ENCODE assay signal across 17 cellular contexts in the genomic region with DNA sequence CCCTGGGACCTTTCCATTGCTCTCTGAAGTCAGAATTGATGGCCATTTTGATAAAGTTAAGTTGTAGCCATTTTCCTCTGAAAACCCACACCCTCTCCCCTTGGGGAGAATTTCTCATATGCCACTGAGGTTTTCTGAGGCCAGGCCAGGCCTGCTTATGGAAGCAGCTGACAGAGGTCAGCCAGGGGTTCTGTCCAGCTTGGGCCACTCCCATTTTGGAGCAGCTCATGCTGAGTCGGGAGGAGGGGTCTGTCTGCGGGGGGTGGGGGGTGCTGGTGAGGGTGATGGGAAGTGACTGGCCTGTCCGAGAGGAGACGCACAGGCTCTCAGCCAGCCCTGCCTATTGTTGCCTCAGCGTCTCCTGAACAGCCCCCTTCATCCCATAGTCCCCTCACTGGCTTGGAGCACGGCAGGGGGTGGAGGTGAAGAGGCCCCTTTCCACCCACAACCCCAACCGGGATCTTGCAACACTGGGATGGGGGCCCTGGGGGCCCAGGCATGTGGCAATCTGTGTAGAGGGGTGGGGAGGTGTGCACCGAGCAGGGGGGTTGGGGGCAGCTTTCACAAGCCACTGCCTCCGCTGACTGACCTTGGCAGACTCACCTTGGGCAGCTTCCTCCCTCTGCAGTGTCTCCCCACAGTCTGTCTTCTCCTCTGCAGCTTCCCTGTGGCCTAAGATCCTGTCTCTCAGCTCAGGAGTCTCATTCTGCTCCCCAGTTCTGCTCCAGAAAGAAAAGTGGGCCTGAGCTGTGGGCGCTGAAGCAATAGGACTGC. TPM values are rescaled to one million over a fixed set of nuclear protein-coding genes. Genes with fewer than 3 reads are reported as not detected.
DNase-seq lines count a peak whose midpoint lies in the region; ATAC-seq and TF ChIP-seq lines count a peak whose summit lies in the region.
"Had no signal": no experiment of that assay in that cellular context is flagged by ENCODE, and none has a peak within 500 bp of the region (broad histone marks: within the 10 kb centered on the region; RNA-seq: fewer than 3 reads in every experiment).

No MANE protein-coding gene starts in this region.

- H4K20me1 ChIP-seq in BLaER1 treated with 17β-estradiol and CSF1 and Interleukin-3, amounts not matched to agents 10 nM and 100 nM = no peaks in the 10 kb centered on the region

- H3K9me3 Mint-ChIP-seq in T-cell = no peaks in the 10 kb centered on the region
- H3K9me3 Mint-ChIP-seq in activated CD4-positive, alpha-beta T cell treated with anti-CD3 and anti-CD28 coated beads, Interleukin-2, amount 10 ng/mL, durations not matched to agents 7 days and 5 days = no peaks in the 10 kb centered on the region
- H3K9me3 Mint-ChIP-seq: activated CD4-positive, alpha-beta memory T cell treated with anti-CD3 and anti-CD28 coated beads, Interleukin-2, amount 10 ng/mL, durations not matched to agents 7 days and 5 days had no signal

- DNase-seq in LHCN-M2 (ENCODE audit: low read depth) (peak; percentile 66), astrocyte of the hippocampus (ENCODE audit: low read depth, low spot score) (peak; percentile 27), mesenteric fat pad (ENCODE audit: low spot score) (peak; percentile 78), DMS153 (lab: John Stamatoyannopoulos, UW) (no peak), T-cell (no peak), erythroblast (lab: John Stamatoyannopoulos, UW) (no peak)
- no peak for DNase-seq in activated CD4-positive, alpha-beta T cell treated with anti-CD3 and anti-CD28 coated beads, Interleukin-2, amount 10 ng/mL, durations not matched to agents 7 days and 5 days
- DNase-seq: activated CD4-positive, alpha-beta memory T cell treated with anti-CD3 and anti-CD28 coated beads, Interleukin-2, amount 10 ng/mL, durations not matched to agents 7 days and 5 days; cerebellar nuclear complex; DMS79; NCI-H1105 treated with DMSO at 0.1 percent for 48 hours; NCI-H446 treated with DMSO at 0.1 percent for 48 hours; stimulated activated naive CD8-positive, alpha-beta T cell treated with anti-CD3 and anti-CD28 coated beads, Interleukin-15, Interleukin-2, amounts not matched to agents 100 U/mL and 50 U/mL, for 24 hours; T-helper 9 cell had no signal

- POLR2A ChIA-PET in T-cell (lab: Charles Lee) = interaction anchor here in 1 of 2 donors (0.6 kb wide), 2 partner anchors 31 to 71 kb away, joined by 3 to 6 read pairs; no protein-coding TSS in a partner anchor
- POLR2A ChIA-PET in activated CD4-positive, alpha-beta T cell treated with anti-CD3 and anti-CD28 coated beads, Interleukin-2, amount 10 ng/mL, durations not matched to agents 7 days and 5 days (lab: Charles Lee) = no interaction called here

- no peaks in the 10 kb centered on the region for H3K36me3 Mint-ChIP-seq in T-cell
- H3K36me3 Mint-ChIP-seq in activated CD4-positive, alpha-beta T cell treated with anti-CD3 and anti-CD28 coated beads, Interleukin-2, amount 10 ng/mL, durations not matched to agents 7 days and 5 days (ENCODE audit: low read depth) = no peaks in the 10 kb centered on the region

- peaks cover 0 to 11% of the 10 kb centered on the region in 2 donors for H3K27me3 Mint-ChIP-seq in T-cell
- no peaks in the 10 kb centered on the region for H3K27me3 Mint-ChIP-seq in activated CD4-positive, alpha-beta T cell treated with anti-CD3 and anti-CD28 coated beads, Interleukin-2, amount 10 ng/mL, durations not matched to agents 7 days and 5 days

- CTCF ChIA-PET in T-cell (lab: Charles Lee) = interaction anchor here in 1 of 2 donors (1.8 kb wide), 1 partner anchor 36 kb away, joined by 8 read pairs; no protein-coding TSS in a partner anchor
- CTCF ChIA-PET in activated CD4-positive, alpha-beta T cell treated with anti-CD3 and anti-CD28 coated beads, Interleukin-2, amount 10 ng/mL, durations not matched to agents 7 days and 5 days (lab: Charles Lee) = interaction anchor here (0.6 to 5.5 kb wide), 4 partner anchors 7 to 188 kb away, joined by 3 to 31 read pairs (median 4); no protein-coding TSS in a partner anchor

- ATAC-seq in T-cell (replicated peaks in 1 of 4) = no peak
- ATAC-seq: GM12878; stimulated activated naive CD8-positive, alpha-beta T cell treated with anti-CD3 and anti-CD28 coated beads, Interleukin-15, Interleukin-2, amounts not matched to agents 100 U/mL and 50 U/mL, for 24 hours had no signal

- H3K9ac ChIP-seq in BLaER1 treated with 17β-estradiol and CSF1 and Interleukin-3, amounts not matched to agents 10 nM and 100 nM = peak overlapping the region in 2 of 11 experiments; percentile 15 to 18; a peak in 1 of 22 replicates

- H3K27ac Mint-ChIP-seq in T-cell = no peak overlapping the region
- no peak overlapping the region for H3K27ac Mint-ChIP-seq in activated CD4-positive, alpha-beta T cell treated with anti-CD3 and anti-CD28 coated beads, Interleukin-2, amount 10 ng/mL, durations not matched to agents 7 days and 5 days
- H3K27ac Mint-ChIP-seq: activated CD4-positive, alpha-beta memory T cell treated with anti-CD3 and anti-CD28 coated beads, Interleukin-2, amount 10 ng/mL, durations not matched to agents 7 days and 5 days had no signal

- no peaks in the 10 kb centered on the region for H3K27me3 ChIP-seq in BLaER1 treated with 17β-estradiol and CSF1 and Interleukin-3, amounts not matched to agents 10 nM and 100 nM

- peak overlapping the region in 4 of 11 experiments; percentile 3 to 56 (median 16); a peak in 4 of 22 replicates for H3K27ac ChIP-seq in BLaER1 treated with 17β-estradiol and CSF1 and Interleukin-3, amounts not matched to agents 10 nM and 100 nM

- H3K4me1 Mint-ChIP-seq in T-cell = peaks cover 28 to 31% (median 30%) of the 10 kb centered on the region in 3 donors
- peaks cover 14% of the 10 kb centered on the region for H3K4me1 Mint-ChIP-seq in activated CD4-positive, alpha-beta T cell treated with anti-CD3 and anti-CD28 coated beads, Interleukin-2, amount 10 ng/mL, durations not matched to agents 7 days and 5 days

- no peaks in the 10 kb centered on the region for H3K36me3 ChIP-seq in BLaER1 treated with 17β-estradiol and CSF1 and Interleukin-3, amounts not matched to agents 10 nM and 100 nM

- H3K4me1 ChIP-seq in BLaER1 treated with 17β-estradiol and CSF1 and Interleukin-3, amounts not matched to agents 10 nM and 100 nM = peaks cover 27 to 63% (median 45%) of the 10 kb centered on the region in 10 experiments

- H3K9me3 ChIP-seq in BLaER1 treated with 17β-estradiol and CSF1 and Interleukin-3, amounts not matched to agents 10 nM and 100 nM (replicated peaks in 1 of 11) = peaks cover 0 to 6% (median 5%) of the 10 kb centered on the region in 11 experiments; a peak in 15 of 22 replicates

- peak overlapping the region in 7 of 11 experiments; percentile 8 to 95 (median 70); a peak in 9 of 22 replicates for H3K4me2 ChIP-seq in BLaER1 treated with 17β-estradiol and CSF1 and Interleukin-3, amounts not matched to agents 10 nM and 100 nM

- no peak for TF ChIP-seq POLR2A in erythroblast (IDR thresholded peaks at IDR 0.05; ENCODE audit: low read length)

- H3K4me3 Mint-ChIP-seq in T-cell = no peak overlapping the region
- no peak overlapping the region for H3K4me3 Mint-ChIP-seq in activated CD4-positive, alpha-beta T cell treated with anti-CD3 and anti-CD28 coated beads, Interleukin-2, amount 10 ng/mL, durations not matched to agents 7 days and 5 days
- H3K4me3 Mint-ChIP-seq: activated CD4-positive, alpha-beta memory T cell treated with anti-CD3 and anti-CD28 coated beads, Interleukin-2, amount 10 ng/mL, durations not matched to agents 7 days and 5 days had no signal

- H3K4me3 ChIP-seq in BLaER1 treated with 17β-estradiol and CSF1 and Interleukin-3, amounts not matched to agents 10 nM and 100 nM = no peak overlapping the region
- H3K4me3 ChIP-seq: GM12878 had no signal

RNA-seq across cellular contexts. Expression of a gene that starts 5.5 kb away (rescaled TPM):
- total RNA-seq in LHCN-M2 (2014; rRNA removed) (0.11 TPM in 1 of 2 replicates, not detected in the other), mesenteric fat pad (not detected), T-cell (under 1 TPM; 0.33 to 0.82 (median 0.53) TPM)
- polyA plus RNA-seq in LHCN-M2 (2012) = not detected
- under 1 TPM; 0.67 to 0.98 TPM for total RNA-seq in activated CD4-positive, alpha-beta T cell treated with anti-CD3 and anti-CD28 coated beads, Interleukin-2, amount 10 ng/mL, durations not matched to agents 7 days and 5 days
- total RNA-seq: lung microvascular endothelial cell had no signal

RNA-seq across cellular contexts. Expression of a gene that starts 8.7 kb away (rescaled TPM):
- total RNA-seq in LHCN-M2 (2014; rRNA removed) = not detected in 2 replicates
- polyA plus RNA-seq in LHCN-M2 (2012) = 0.02 TPM
- total RNA-seq in mesenteric fat pad = not detected
- total RNA-seq in T-cell = not detected
- not detected for total RNA-seq in activated CD4-positive, alpha-beta T cell treated with anti-CD3 and anti-CD28 coated beads, Interleukin-2, amount 10 ng/mL, durations not matched to agents 7 days and 5 days
- total RNA-seq: activated CD4-positive, alpha-beta memory T cell treated with anti-CD3 and anti-CD28 coated beads, Interleukin-2, amount 10 ng/mL, durations not matched to agents 7 days and 5 days; GM12878; lung microvascular endothelial cell had no signal
- polyA plus RNA-seq: GM12878 had no signal

RNA-seq across cellular contexts. Expression of a gene that starts 18.2 kb away (rescaled TPM):
- total RNA-seq in LHCN-M2 (2014; rRNA removed) = 41.9 and 47.0 TPM in 2 replicates
- 88.5 TPM for polyA plus RNA-seq in LHCN-M2 (2012)
- 50.5 TPM for total RNA-seq in mesenteric fat pad
- total RNA-seq in T-cell = 10 to 100 TPM in 4 of 5 donors, 1 to 10 TPM in 1; 9.5 to 47.7 (median 43.6) TPM
- total RNA-seq in activated CD4-positive, alpha-beta T cell treated with anti-CD3 and anti-CD28 coated beads, Interleukin-2, amount 10 ng/mL, durations not matched to agents 7 days and 5 days = 10 to 100 TPM; 48.0 to 48.2 TPM

RNA-seq across cellular contexts. Expression of a gene that starts 18.6 kb away (rescaled TPM):
- 78.7 and 106 TPM in 2 replicates for total RNA-seq in LHCN-M2 (2014; rRNA removed)
- polyA plus RNA-seq in LHCN-M2 (2012) = 78.8 TPM
- 137 TPM for total RNA-seq in mesenteric fat pad
- 100 to 1,000 TPM; 277 to 326 (median 290) TPM for total RNA-seq in T-cell
- 100 to 1,000 TPM; 202 to 221 TPM for total RNA-seq in activated CD4-positive, alpha-beta T cell treated with anti-CD3 and anti-CD28 coated beads, Interleukin-2, amount 10 ng/mL, durations not matched to agents 7 days and 5 days

RNA-seq across cellular contexts. Expression of a gene that starts 56.2 kb away (rescaled TPM):
- total RNA-seq in LHCN-M2 (2014; rRNA removed) = 10.4 and 11.0 TPM in 2 replicates
- polyA plus RNA-seq in LHCN-M2 (2012) = 8.0 TPM
- 2.4 TPM for total RNA-seq in mesenteric fat pad
- 1 to 10 TPM; 1.2 to 3.0 (median 1.6) TPM for total RNA-seq in T-cell
- total RNA-seq in activated CD4-positive, alpha-beta T cell treated with anti-CD3 and anti-CD28 coated beads, Interleukin-2, amount 10 ng/mL, durations not matched to agents 7 days and 5 days = 1 to 10 TPM; 2.9 to 3.0 TPM

Comparison
In these comparisons a context has a peak if more than half of its experiments do, and no peak if none do; other contexts are left out.
1. DNase-seq: peak in LHCN-M2 (single experiment), astrocyte of the hippocampus (single experiment) and mesenteric fat pad (single experiment); none in DMS153 (single experiment), T-cell (0 of 34), activated CD4-positive, alpha-beta T cell treated with anti-CD3 and anti-CD28 coated beads, Interleukin-2, amount 10 ng/mL, durations not matched to agents 7 days and 5 days (single experiment) and erythroblast (0 of 2).